In genomic region chr14:25032092-25032784, GRCh38 we compare ENCODE assay signal across 1 cellular context.
TF ChIP-seq lines count a peak whose summit lies in the region.

No MANE protein-coding gene starts in this region.

TF ChIP-seq in GM23338, 12 proteins besides CTCF, POLR2A, EP300 and RAD21 (continued from another document):
- TF ChIP-seq REST (IDR thresholded peaks at IDR 0.05; ENCODE audit: unreplicated experiment) (no peak), ZNF114 (CRISPR knock-in tag; IDR thresholded peaks at IDR 0.05) (no peak), ETS1 (IDR thresholded peaks at IDR 0.05) (no peak), NANOG (IDR thresholded peaks at IDR 0.05; ENCODE audit: borderline replicate concordance) (no peak), CREB1 (CRISPR knock-in tag; IDR thresholded peaks at IDR 0.05; ENCODE audit: low read depth) (no peak), JUNB (IDR thresholded peaks at IDR 0.05; ENCODE audit: unreplicated experiment) (no peak)
